ENCODE assay signal across 8 cellular contexts in the genomic region with DNA sequence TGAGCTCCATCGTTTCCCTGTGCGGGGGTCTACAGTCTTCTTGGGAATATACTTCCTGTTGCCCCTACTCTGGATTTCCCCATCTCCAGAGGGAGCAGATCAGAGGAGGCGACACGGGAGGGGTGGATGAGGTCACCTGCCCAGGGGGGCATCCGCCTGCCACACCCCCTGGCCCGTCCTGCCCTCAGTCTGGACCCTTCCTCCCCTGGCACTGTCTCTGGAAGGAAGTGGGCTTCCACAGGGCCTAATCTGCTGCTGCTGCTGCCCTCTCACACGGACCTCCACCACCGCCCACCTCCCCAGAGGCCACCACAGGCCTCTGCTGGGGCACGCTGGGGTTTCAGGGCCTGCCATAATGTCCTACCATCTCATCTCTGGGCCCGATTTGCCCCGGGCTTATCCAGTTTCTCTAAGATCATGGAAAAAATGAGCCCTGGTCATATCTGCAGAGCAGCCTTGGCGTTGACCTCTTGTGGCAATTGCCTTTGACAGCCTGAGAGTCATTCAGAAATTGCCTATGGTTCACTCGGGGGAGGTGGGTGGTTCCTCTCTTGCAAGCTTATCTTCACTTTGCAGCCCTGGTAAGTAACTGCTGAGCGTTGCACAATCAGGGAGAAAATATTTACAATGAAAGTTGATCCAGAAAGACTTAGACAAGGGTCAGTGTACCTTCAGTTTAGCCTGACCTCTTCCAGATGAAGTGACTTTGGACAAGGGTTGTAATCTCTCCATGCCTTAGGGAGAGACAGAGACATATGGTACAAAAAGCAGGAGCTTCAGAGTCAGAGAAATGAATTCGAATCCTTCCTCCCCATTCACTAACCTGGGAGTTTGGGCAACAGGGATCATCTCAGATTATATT.
DNase-seq lines count a peak whose midpoint lies in the region; ATAC-seq lines count a peak whose summit lies in the region.

No MANE protein-coding gene starts in this region.

- peak overlapping the region; percentile 27 to 52 for H3K9ac ChIP-seq in duodenal mucosa (ENCODE audit: low read depth in 1 of 2, low read length in 2 of 2)
- no peak overlapping the region; the same call in 1 of the 2 replicates for H3K9ac ChIP-seq in Karpas-422 (ENCODE audit: low read length)

- H3K9me3 ChIP-seq in duodenal mucosa (ENCODE audit: control insufficient read depth in 1 of 2, low read length in 2 of 2) (no peaks in the 10 kb centered on the region), Karpas-422 (ENCODE audit: low read length) (no peaks in the 10 kb centered on the region)

- H3K27me3 ChIP-seq in duodenal mucosa (ENCODE audit: control insufficient read depth in 1 of 2, insufficient read depth in 2 of 2, low read length in 2 of 2) (no peaks in the 10 kb centered on the region), Karpas-422 (ENCODE audit: low read length) (no peaks in the 10 kb centered on the region)

- H3K27ac ChIP-seq in duodenal mucosa (ENCODE audit: low read depth, low read length) (peak overlapping the region; percentile 75), Karpas-422 (ENCODE audit: low read length) (no peak overlapping the region)

- no peaks in the 10 kb centered on the region for H3K36me3 ChIP-seq in duodenal mucosa (ENCODE audit: control insufficient read depth in 1 of 2, insufficient read depth in 2 of 2, low read length in 2 of 2)
- H3K36me3 ChIP-seq in Karpas-422 (ENCODE audit: insufficient read depth, low read length): no peaks in the 10 kb centered on the region

- ATAC-seq in HG03442 (IDR thresholded peaks at IDR 0.05; ENCODE audit: unreplicated experiment): no peak

- no peak overlapping the region for H3K4me2 ChIP-seq in Karpas-422 (ENCODE audit: low read depth, low read length, poor library complexity, severe bottlenecking)

- no peak overlapping the region for H2AFZ ChIP-seq in Karpas-422 (ENCODE audit: low read length)

- H3K9me2 ChIP-seq in Karpas-422 (replicated peaks; ENCODE audit: insufficient read depth, low read length): no peaks in the 10 kb centered on the region

- H4K20me1 ChIP-seq in Karpas-422 (ENCODE audit: insufficient read depth, low read depth, low read length): no peaks in the 10 kb centered on the region

- H3K4me1 ChIP-seq in duodenal mucosa (ENCODE audit: control insufficient read depth in 1 of 2, insufficient read depth in 2 of 2, low read length in 2 of 2): peaks cover 58 to 71% of the 10 kb centered on the region in 2 donors
- H3K4me1 ChIP-seq in Karpas-422 (ENCODE audit: low read length): peaks cover 11% of the 10 kb centered on the region

- DNase-seq in GM03348 (ENCODE audit: low spot score) (peak; percentile 51), NCI-H69 (lab: John Stamatoyannopoulos, UW) (peak; percentile 95), pulmonary artery endothelial cell (ENCODE audit: low read depth, low spot score) (peak; percentile 40), NCI-H526 treated with DMSO at 0.1 percent for 48 hours (lab: John Stamatoyannopoulos, UW) (no peak), Karpas-422 (no peak), superior temporal gyrus (ENCODE audit: extremely low spot score) (no peak)

- H3K4me3 ChIP-seq in duodenal mucosa (ENCODE audit: low read depth in 1 of 2, low read length in 2 of 2) (no peak overlapping the region), Karpas-422 (ENCODE audit: low read length) (no peak overlapping the region)

- H3K79me2 ChIP-seq in Karpas-422 (ENCODE audit: low read length): no peaks in the 10 kb centered on the region

Comparison
In these comparisons a context has a peak if more than half of its experiments do, and no peak if none do; other contexts are left out.
1. DNase-seq: peak in GM03348 (single experiment), NCI-H69 (single experiment) and pulmonary artery endothelial cell (single experiment); none in NCI-H526 treated with DMSO at 0.1 percent for 48 hours (single experiment), Karpas-422 (single experiment) and superior temporal gyrus (single experiment).